In the genomic region with DNA sequence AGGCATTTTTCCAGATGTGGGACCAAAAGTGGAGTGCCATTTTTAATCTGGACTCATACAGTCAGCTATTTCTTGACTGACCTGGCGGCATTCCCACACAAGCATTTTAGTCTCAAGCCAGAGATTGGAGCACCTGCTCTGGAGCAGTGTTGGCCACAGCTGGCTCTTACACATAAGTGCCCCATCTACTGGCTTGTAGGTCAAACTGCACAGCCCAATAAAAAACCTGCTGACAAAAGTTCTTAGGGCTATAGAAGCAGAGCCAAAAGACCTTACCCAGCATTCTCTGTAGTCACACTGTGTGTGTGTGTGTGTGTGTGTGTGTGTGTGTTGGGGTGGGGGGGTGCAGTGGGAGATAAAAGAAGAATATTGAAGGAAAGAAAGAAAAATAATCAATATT, we compare ENCODE assay signal across 8 cellular contexts. TPM values are rescaled to one million over a fixed set of nuclear protein-coding genes. Genes with fewer than 3 reads are reported as not detected.
DNase-seq lines count a peak whose midpoint lies in the region; ATAC-seq, FAIRE-seq and TF ChIP-seq lines count a peak whose summit lies in the region.

No MANE protein-coding gene starts in this region.

- dilution Hi-C loops in keratinocyte (cut with MboI; ENCODE audit: extremely low pct_ligation_motif_present, low sequenced_read_pairs) = no loop called here

- H2AFZ ChIP-seq in keratinocyte (ENCODE audit: control insufficient read depth, low read length) = no peak overlapping the region

- H3K27ac Mint-ChIP-seq in T-helper 17 cell = no peak overlapping the region

- H3K9me3 ChIP-seq in T-helper 17 cell (ENCODE audit: control insufficient read depth, low read length, poor library complexity, severe bottlenecking) (no peaks in the 10 kb centered on the region), keratinocyte (ENCODE audit: control insufficient read depth, low read depth, low read length) (no peaks in the 10 kb centered on the region)

- no peaks in the 10 kb centered on the region for H3K4me1 ChIP-seq in keratinocyte (ENCODE audit: control insufficient read depth, extremely low read depth, insufficient read depth, low read length)

- no peak overlapping the region for H3K4me3 Mint-ChIP-seq in T-helper 17 cell

- H3K4me3 ChIP-seq in GM06990 (replicated peaks; ENCODE audit: low read depth, low read length) (no peak overlapping the region), keratinocyte (ENCODE audit: control insufficient read depth in 2 of 3, extremely low read depth in 1 of 3, insufficient read depth in 2 of 3, low read depth in 1 of 3, low read length in 3 of 3) (no peak overlapping the region)

- no peaks in the 10 kb centered on the region for H3K79me2 ChIP-seq in keratinocyte (ENCODE audit: control insufficient read depth, insufficient read depth, low read length)

- no peak for FAIRE-seq in keratinocyte (lab: Jason Lieb, UNC)

- H3K27me3 Mint-ChIP-seq in T-helper 17 cell = peaks cover 20% of the 10 kb centered on the region

- H3K9ac ChIP-seq in keratinocyte (ENCODE audit: control insufficient read depth, extremely low read depth, insufficient read depth, low read length) = no peak overlapping the region

- no peaks in the 10 kb centered on the region for H3K27me3 ChIP-seq in GM06990 (replicated peaks; ENCODE audit: control insufficient read depth, insufficient read depth, low read length)
- no peaks in the 10 kb centered on the region for H3K27me3 ChIP-seq in keratinocyte (ENCODE audit: control insufficient read depth, extremely low read depth, insufficient read depth, low read length)

- no peaks in the 10 kb centered on the region for H3K36me3 ChIP-seq in GM06990 (ENCODE audit: control insufficient read depth, insufficient read depth, low read length)
- H3K36me3 ChIP-seq in keratinocyte (ENCODE audit: control insufficient read depth in 2 of 2, extremely low read depth in 1 of 2, insufficient read depth in 2 of 2, low read length in 2 of 2) = no peaks in the 10 kb centered on the region

- H4K20me1 ChIP-seq in keratinocyte (ENCODE audit: control insufficient read depth, extremely low read depth, insufficient read depth, low read length) = no peaks in the 10 kb centered on the region

- peaks cover 4% of the 10 kb centered on the region for H3K36me3 Mint-ChIP-seq in T-helper 17 cell (ENCODE audit: low read depth)

- H3K27ac ChIP-seq in keratinocyte (ENCODE audit: control insufficient read depth, insufficient read depth, low read length) = no peak overlapping the region

- DNase-seq in GM06990 (ENCODE audit: extremely low read depth, insufficient read length) (no peak), T-helper 17 cell (no peak), keratinocyte (ENCODE audit: low read depth, low spot score) (peak; percentile 4), ecto neural progenitor cell (ENCODE audit: low spot score) (no peak), hepatic stellate cell (ENCODE audit: low spot score) (no peak), hypothalamus (lab: John Stamatoyannopoulos, UW) (no peak)

- ATAC-seq in GM19455 (IDR thresholded peaks at IDR 0.05; ENCODE audit: unreplicated experiment) (peak; percentile 77), HG03558 (IDR thresholded peaks at IDR 0.05; ENCODE audit: extremely low read depth, unreplicated experiment) (peak; percentile 92), T-helper 17 cell (peak; percentile 66)

- TF ChIP-seq CTCF in GM06990 (IDR thresholded peaks at IDR 0.05; ENCODE audit: insufficient read depth, low read length, poor library complexity, severe bottlenecking) (peak; percentile 70), keratinocyte (optimal IDR thresholded peaks at IDR 0.05 in 1 of 3, IDR thresholded peaks at IDR 0.05 in 1 of 3, conservative IDR thresholded peaks at IDR 0.05 in 1 of 3; ENCODE audit: extremely low read depth in 1 of 3, insufficient read depth in 2 of 3, low read length in 3 of 3) (peak; percentile 37 to 67 (median 43))

- H3K4me2 ChIP-seq in keratinocyte (ENCODE audit: control insufficient read depth, extremely low read depth, insufficient read depth, low read depth, low read length) = no peak overlapping the region

- H3K9me1 ChIP-seq in keratinocyte (ENCODE audit: control insufficient read depth, extremely low read depth, insufficient read depth, low read length) = no peaks in the 10 kb centered on the region

- H3K4me1 Mint-ChIP-seq in T-helper 17 cell = no peaks in the 10 kb centered on the region

RNA-seq across cellular contexts. Expression of a gene that starts 38.6 kb away (rescaled TPM):
- 100 to 1,000 TPM in 1 of 2 donors, 10 to 100 TPM in 1; 95.3 to 103 TPM for total RNA-seq in T-helper 17 cell
- polyA plus RNA-seq in keratinocyte = 19.8 to 41.1 TPM (median 20.6 TPM) in 3 replicates
- polyA plus RNA-seq in keratinocyte (2011; ENCODE audit: low read depth) = 54.9 TPM
- 15.0 and 29.9 TPM in 2 replicates for polyA plus RNA-seq in keratinocyte (2011; cell fraction: cytosol; rRNA removed)
- 44.6 and 61.3 TPM in 2 replicates for polyA plus RNA-seq in keratinocyte (2011; cell fraction: nucleus; rRNA removed)
- 25.4 and 26.8 TPM in 2 replicates for polyA plus RNA-seq in keratinocyte (2012; ENCODE audit: low replicate concordance)
- polyA minus RNA-seq in keratinocyte = 2.8 to 39.3 TPM (median 10.6 TPM) in 3 replicates
- 22.8 TPM for polyA minus RNA-seq in keratinocyte (2011; cell fraction: cytosol; rRNA and poly(A)+ RNA removed)
- 30.2 and 70.4 TPM in 2 replicates for polyA minus RNA-seq in keratinocyte (2011; cell fraction: nucleus; rRNA and poly(A)+ RNA removed)
